ENCODE assay signal across 9 cellular contexts in genomic region chr4:38889143-38889542, GRCh38. TPM values are rescaled to one million over a fixed set of nuclear protein-coding genes. Genes with fewer than 3 reads are reported as not detected.
DNase-seq lines count a peak whose midpoint lies in the region; ATAC-seq and TF ChIP-seq lines count a peak whose summit lies in the region.
"Had no signal": no experiment of that assay in that cellular context is flagged by ENCODE, and none has a peak within 500 bp of the region (broad histone marks: within the 10 kb centered on the region; RNA-seq: fewer than 3 reads in every experiment).

No MANE protein-coding gene starts in this region.

- H3K4me1 ChIP-seq in ascending aorta, result peaks cover 0 to 16% of the 10 kb centered on the region in 2 donors
- peaks cover 12% of the 10 kb centered on the region for H3K4me1 ChIP-seq in mesodermal cell (ENCODE audit: control insufficient read depth, insufficient read depth, low read length, poor library complexity, severe bottlenecking)
- H3K4me1 ChIP-seq in HAP-1, result peaks cover 3% of the 10 kb centered on the region; the same call in 1 of the 2 replicates

- peak; percentile 52 for ATAC-seq in HG02938 (IDR thresholded peaks at IDR 0.05; ENCODE audit: unreplicated experiment)

- H3K27me3 ChIP-seq in ascending aorta, result no peaks in the 10 kb centered on the region
- H3K27me3 ChIP-seq in HAP-1 (ENCODE audit: low read depth), result no peaks in the 10 kb centered on the region
- H3K27me3 ChIP-seq: cardiac muscle cell had no signal

- in situ Hi-C loops in HAP-1 (cut with MboI; ENCODE audit: low sequenced_read_pairs), result loop anchor here (25.0 kb wide), 1 partner anchor 548 kb away; no protein-coding TSS in a partner anchor

- 100% methylated on average over 1 of the region's 1 CpG; no CpG with 5 or more reads in 1 of the 2 experiments for WGBS in mesodermal cell (ENCODE audit: insufficient coverage in 2 of 2), 2 experiments

- intact Hi-C loops in ascending aorta (cut with DNase I), result loop anchor here (1.0 kb wide), 1 partner anchor 22 kb away; the partner anchor contains the start of gene FAM114A1

- H3K4me3 ChIP-seq in ascending aorta (no peak overlapping the region), mesodermal cell (ENCODE audit: extremely low read depth, insufficient read depth, low read length, poor library complexity, severe bottlenecking) (no peak overlapping the region), HAP-1 (no peak overlapping the region)
- H3K4me3 ChIP-seq: cardiac muscle cell had no signal

- no peak for TF ChIP-seq CTCF in ascending aorta (IDR thresholded peaks at IDR 0.05)

- peak; percentile 85 for DNase-seq in COLO829 (ENCODE audit: low spot score)
- DNase-seq in ascending aorta (ENCODE audit: low spot score in 2 of 2), result no peak
- DNase-seq in NK-92 treated with Interleukin-12 subunit alpha and Interleukin-12 subunit beta, amount 100 ng/mL, for 24 hours (lab: John Stamatoyannopoulos, UW), result no peak
- DNase-seq in iPS-NIHi11 (ENCODE audit: low spot score), result no peak
- no peak for DNase-seq in HAP-1 (ENCODE audit: low spot score in 2 of 2)
- no peak for DNase-seq in RPMI8226

- H3K9me3 ChIP-seq in ascending aorta, result no peaks in the 10 kb centered on the region
- peaks cover 5% of the 10 kb centered on the region for H3K9me3 ChIP-seq in mesodermal cell (ENCODE audit: control insufficient read depth, low read length)
- H3K9me3 ChIP-seq in HAP-1, result no peaks in the 10 kb centered on the region; the same call in 1 of the 2 replicates

- H3K27ac ChIP-seq in ascending aorta, result peak overlapping the region; percentile 55 to 66
- H3K27ac ChIP-seq in mesodermal cell (ENCODE audit: low read depth, low read length, severe bottlenecking), result peak overlapping the region; percentile 68
- H3K27ac ChIP-seq: cardiac muscle cell had no signal

- H3K36me3 ChIP-seq in ascending aorta (peaks cover 5 to 37% of the 10 kb centered on the region in 2 donors), mesodermal cell (ENCODE audit: control insufficient read depth, insufficient read depth, low read length) (peaks cover 66% of the 10 kb centered on the region), HAP-1 (replicated peaks) (no peaks in the 10 kb centered on the region)

RNA-seq across cellular contexts. Expression of gene FAM114A1, which starts 21.5 kb away (rescaled TPM):
- total RNA-seq in ascending aorta, result 45.7 TPM
- polyA plus RNA-seq in mesodermal cell (2013, experiment 1 of 2), result 114 TPM
- 104 TPM for polyA plus RNA-seq in mesodermal cell (2013, experiment 2 of 2)

RNA-seq across cellular contexts. Expression of gene TLR6, which starts 32.5 kb away (rescaled TPM):
- total RNA-seq in ascending aorta, result 0.11 TPM
- 2.5 TPM for polyA plus RNA-seq in mesodermal cell (2013, experiment 1 of 2)
- polyA plus RNA-seq in mesodermal cell (2013, experiment 2 of 2), result 3.0 TPM
- polyA plus RNA-seq: cardiac muscle cell had no signal
